Comparison of ENCODE assay signal across 13 cellular contexts in the genomic region with DNA sequence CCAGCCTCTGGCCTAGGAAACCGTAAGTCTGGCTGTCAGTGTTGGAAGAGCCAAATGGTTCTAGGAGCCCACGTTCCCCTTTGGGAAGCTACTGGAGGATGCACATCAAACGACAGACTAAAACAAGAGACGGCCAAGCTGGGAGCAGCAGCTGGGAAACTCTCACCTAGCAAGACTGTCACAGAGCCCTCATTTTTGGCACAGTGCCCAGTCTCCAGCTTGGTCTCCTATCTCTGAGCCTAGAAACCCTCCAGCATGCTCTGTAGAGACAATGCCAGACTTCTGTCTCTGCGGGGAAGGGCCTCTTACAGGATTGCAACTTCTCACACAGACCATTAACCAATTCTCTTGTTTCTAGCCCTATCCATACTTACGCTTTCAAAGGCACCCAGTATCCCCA. TPM values are rescaled to one million over a fixed set of nuclear protein-coding genes. Genes with fewer than 3 reads are reported as not detected.
A peak's percentile ranks its signal among the peaks of the same experiment; 100 is the strongest.
DNase-seq lines count a peak whose midpoint lies in the region; ATAC-seq and TF ChIP-seq lines count a peak whose summit lies in the region.
"Had no signal": no experiment of that assay in that cellular context is flagged by ENCODE, and none has a peak within 500 bp of the region (broad histone marks: within the 10 kb centered on the region; RNA-seq: fewer than 3 reads in every experiment).

No MANE protein-coding gene starts in this region.

- no peak for TF ChIP-seq CTCF in mesothelial cell of epicardium (IDR thresholded peaks at IDR 0.05; ENCODE audit: unreplicated experiment)

- DNase-seq in G401 (ENCODE audit: low spot score) (peak; percentile 44), NCI-H2107 (lab: John Stamatoyannopoulos, UW) (peak; percentile 41), SHP77 treated with DMSO at 0.1 percent for 48 hours (lab: John Stamatoyannopoulos, UW) (peak; percentile 6), mesothelial cell of epicardium (ENCODE audit: low spot score in 2 of 2, unreplicated experiment in 2 of 2) (peak; percentile 42 to 63), NCI-H1092 treated with DMSO at 0.1 percent for 48 hours (lab: John Stamatoyannopoulos, UW) (no peak), SW 1271 (lab: John Stamatoyannopoulos, UW) (no peak)
- DNase-seq: activated CD4-positive, alpha-beta T cell treated with anti-CD3 and anti-CD28 coated beads, Interleukin-2, amount 10 ng/mL, durations not matched to agents 7 days and 5 days; activated T-cell treated with anti-CD3 and anti-CD28 coated beads, Interleukin-2, amount 50 U/mL, for 48 hours; C1 segment of cervical spinal cord; NCI-H1048; T-helper 17 cell had no signal

- peak overlapping the region; percentile 43 for H3K27ac Mint-ChIP-seq in mesothelial cell of epicardium
- H3K27ac Mint-ChIP-seq: activated CD4-positive, alpha-beta T cell treated with anti-CD3 and anti-CD28 coated beads, Interleukin-2, amount 10 ng/mL, durations not matched to agents 7 days and 5 days; T-helper 17 cell had no signal

- no peak overlapping the region for H3K4me3 Mint-ChIP-seq in mesothelial cell of epicardium
- H3K4me3 Mint-ChIP-seq: activated CD4-positive, alpha-beta T cell treated with anti-CD3 and anti-CD28 coated beads, Interleukin-2, amount 10 ng/mL, durations not matched to agents 7 days and 5 days; T-helper 17 cell had no signal

- no peaks in the 10 kb centered on the region for H3K9me3 Mint-ChIP-seq in mesothelial cell of epicardium
- H3K9me3 Mint-ChIP-seq: activated CD4-positive, alpha-beta T cell treated with anti-CD3 and anti-CD28 coated beads, Interleukin-2, amount 10 ng/mL, durations not matched to agents 7 days and 5 days had no signal

- no peak for ATAC-seq in GM21723 (IDR thresholded peaks at IDR 0.05; ENCODE audit: unreplicated experiment)
- ATAC-seq: HepG2, T-helper 17 cell had no signal

- H3K36me3 Mint-ChIP-seq in mesothelial cell of epicardium = peaks cover 55% of the 10 kb centered on the region

- H3K4me1 Mint-ChIP-seq in mesothelial cell of epicardium = peaks cover 5% of the 10 kb centered on the region

- in situ Hi-C loops in G401 (cut with HindIII; ENCODE audit: low sequenced_read_pairs) = no loop called here

- no peaks in the 10 kb centered on the region for H3K27me3 Mint-ChIP-seq in mesothelial cell of epicardium (ENCODE audit: low read depth)
- H3K27me3 Mint-ChIP-seq: activated CD4-positive, alpha-beta T cell treated with anti-CD3 and anti-CD28 coated beads, Interleukin-2, amount 10 ng/mL, durations not matched to agents 7 days and 5 days; T-helper 17 cell had no signal

RNA-seq across cellular contexts. Expression of a gene that starts 23.5 kb away (rescaled TPM):
- 125 and 154 TPM in 2 replicates for total RNA-seq in G401 (2014; rRNA removed; shearing (Covaris generic))
- 120 to 131 TPM (median 123 TPM) in 3 replicates for total RNA-seq in mesothelial cell of epicardium

RNA-seq across cellular contexts. Expression of a gene that starts 23.8 kb away (rescaled TPM):
- total RNA-seq in G401 (2014; rRNA removed; shearing (Covaris generic)) = 10.7 and 13.7 TPM in 2 replicates
- 33.7 to 38.8 TPM (median 36.5 TPM) in 3 replicates for total RNA-seq in mesothelial cell of epicardium

Comparison
In these comparisons a context has a peak if more than half of its experiments do, and no peak if none do; other contexts are left out.
1. DNase-seq: peak in G401 (single experiment), NCI-H2107 (single experiment), SHP77 treated with DMSO at 0.1 percent for 48 hours (single experiment) and mesothelial cell of epicardium (2 of 2); none in NCI-H1092 treated with DMSO at 0.1 percent for 48 hours (single experiment) and SW 1271 (0 of 2).